Comparison of ENCODE assay signal across 2 cellular contexts in genomic region chr6:56613247-56613851, GRCh38.
A peak's percentile ranks its signal among the peaks of the same experiment; 100 is the strongest.
TF ChIP-seq lines count a peak whose summit lies in the region.

No MANE protein-coding gene starts in this region.

TF ChIP-seq in HepG2, 621 proteins besides CTCF, POLR2A, EP300 and RAD21:
- TF ChIP-seq MAFK (conservative IDR thresholded peaks at IDR 0.05 in 1 of 2, IDR thresholded peaks at IDR 0.05 in 1 of 2; ENCODE audit: low read length in 2 of 2) (peak; percentile 16 to 52; a peak in 2 of 4 replicates), ZNF253 (CRISPR knock-in tag; IDR thresholded peaks at IDR 0.05; ENCODE audit: borderline replicate concordance) (no peak)

TF ChIP-seq in WTC11, 78 proteins besides CTCF, POLR2A, EP300 and RAD21:
- TF ChIP-seq TEAD1 (CRISPR knock-in tag; IDR thresholded peaks at IDR 0.05) (no peak), ZNF138 (CRISPR knock-in tag; conservative IDR thresholded peaks at IDR 0.05) (no peak), FOXP1 (CRISPR knock-in tag; IDR thresholded peaks at IDR 0.05; ENCODE audit: borderline replicate concordance) (no peak), SOX15 (CRISPR knock-in tag; IDR thresholded peaks at IDR 0.05) (no peak), NFYB (CRISPR knock-in tag; conservative IDR thresholded peaks at IDR 0.05; ENCODE audit: low read depth) (no peak), ELF4 (CRISPR knock-in tag; IDR thresholded peaks at IDR 0.05; ENCODE audit: low read depth) (no peak)
